1 cellular context compared by ENCODE assay signal in genomic region chr19:13554506-13555235, GRCh38.
TF ChIP-seq lines count a peak whose summit lies in the region.

No MANE protein-coding gene starts in this region.

TF ChIP-seq in K562, 482 proteins besides CTCF, POLR2A, EP300 and RAD21:
- TF ChIP-seq CTBP1 (IDR thresholded peaks at IDR 0.05; ENCODE audit: borderline replicate concordance) (no peak), HMBOX1 (IDR thresholded peaks at IDR 0.05) (no peak), E2F8 (IDR thresholded peaks at IDR 0.05; ENCODE audit: low read depth, partially characterized antibody) (no peak), L3MBTL2 (IDR thresholded peaks at IDR 0.05) (no peak), ZFP36 (IDR thresholded peaks at IDR 0.05; ENCODE audit: low read depth, low read length, partially characterized antibody) (peak; percentile 23), GTF2E2 (tag; IDR thresholded peaks at IDR 0.05) (no peak)
